13 cellular contexts compared by ENCODE assay signal in the genomic region with DNA sequence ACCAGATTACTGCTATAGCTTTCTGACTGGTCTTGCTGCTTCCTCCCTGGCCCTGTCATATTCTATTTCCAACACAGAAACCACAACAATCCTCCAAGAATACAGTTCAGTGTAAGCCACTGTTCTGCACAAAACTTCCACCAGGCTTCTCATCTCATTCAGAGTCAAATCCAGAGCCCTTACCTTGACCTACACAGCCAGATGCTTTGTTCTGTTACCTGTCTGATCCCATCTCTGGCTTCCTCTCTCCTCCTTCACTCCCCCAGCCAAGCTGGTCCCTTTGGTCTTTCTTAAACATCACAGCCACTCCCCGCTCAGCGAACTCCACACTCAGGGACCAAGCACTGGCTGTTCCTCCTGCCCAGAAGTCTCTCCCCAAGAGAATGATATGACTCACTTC.
DNase-seq lines count a peak whose midpoint lies in the region; ATAC-seq and TF ChIP-seq lines count a peak whose summit lies in the region.
"Had no signal": no experiment of that assay in that cellular context is flagged by ENCODE, and none has a peak within 500 bp of the region (broad histone marks: within the 10 kb centered on the region; RNA-seq: fewer than 3 reads in every experiment).

No MANE protein-coding gene starts in this region.

- H3K36me3 ChIP-seq in OCI-LY3 (replicated peaks; ENCODE audit: low read depth, low read length) = no peaks in the 10 kb centered on the region
- H3K36me3 ChIP-seq: Peyer's patch had no signal

- H3K27ac ChIP-seq in OCI-LY3 (ENCODE audit: low read length) = no peak overlapping the region
- H3K27ac ChIP-seq: Peyer's patch had no signal

- TF ChIP-seq CTCF in AG10803 (conservative IDR thresholded peaks at IDR 0.05; ENCODE audit: low read length) (peak; percentile 31; the same call in 1 of the 2 replicates), OCI-LY3 (IDR thresholded peaks at IDR 0.05; ENCODE audit: low read depth, low read length) (no peak)

- H3K27me3 ChIP-seq in OCI-LY3 (ENCODE audit: low read depth, low read length) = no peaks in the 10 kb centered on the region
- H3K27me3 ChIP-seq: Peyer's patch had no signal

- peak overlapping the region; percentile 35 for H3K4me2 ChIP-seq in OCI-LY3 (ENCODE audit: low read length)

- H3K4me1 ChIP-seq in OCI-LY3 (ENCODE audit: low read length) = peaks cover 17% of the 10 kb centered on the region
- H3K4me1 ChIP-seq: Peyer's patch had no signal

- no peaks in the 10 kb centered on the region for H3K79me2 ChIP-seq in OCI-LY3 (ENCODE audit: low read length)

- H3K9me3 ChIP-seq in OCI-LY3 (ENCODE audit: insufficient read depth, low read length) = no peaks in the 10 kb centered on the region
- H3K9me3 ChIP-seq: Peyer's patch had no signal

- H4K20me1 ChIP-seq in OCI-LY3 (ENCODE audit: insufficient read depth, low read length) = no peaks in the 10 kb centered on the region

- no peak overlapping the region for H3K4me3 ChIP-seq in AG10803 (ENCODE audit: low read length)
- H3K4me3 ChIP-seq in OCI-LY3 (ENCODE audit: low read length) = no peak overlapping the region
- H3K4me3 ChIP-seq: Peyer's patch had no signal

- H2AFZ ChIP-seq in OCI-LY3 (ENCODE audit: low read depth, low read length) = no peak overlapping the region

- peak; percentile 27 for DNase-seq in AG10803 (ENCODE audit: low read depth)
- DNase-seq in fibroblast of peridontal ligament (ENCODE audit: extremely low read depth) = peak; percentile 51
- DNase-seq in NCI-H748 treated with DMSO at 0.1 percent for 48 hours (lab: John Stamatoyannopoulos, UW) = no peak
- DNase-seq in superior temporal gyrus (ENCODE audit: extremely low spot score) = no peak
- DNase-seq in putamen (ENCODE audit: low spot score) = no peak
- DNase-seq in left lobe of liver (ENCODE audit: low spot score) = no peak
- DNase-seq: cerebellar nuclear complex, DMS79 treated with DMSO at 0.1 percent for 48 hours, NCI-H1048, NCI-H446, Peyer's patch had no signal

- ATAC-seq in GM19023 (IDR thresholded peaks at IDR 0.05; ENCODE audit: unreplicated experiment) = peak; percentile 26
- ATAC-seq in left lobe of liver = no peak

- no peak overlapping the region for H3K9ac ChIP-seq in OCI-LY3 (ENCODE audit: low read length)

Comparison
In these comparisons a context has a peak if more than half of its experiments do, and no peak if none do; other contexts are left out.
1. DNase-seq: peak in AG10803 (single experiment) and fibroblast of peridontal ligament (single experiment); none in NCI-H748 treated with DMSO at 0.1 percent for 48 hours (single experiment), superior temporal gyrus (single experiment), putamen (single experiment) and left lobe of liver (single experiment).